ENCODE assay signal across 1 cellular context in the genomic region with DNA sequence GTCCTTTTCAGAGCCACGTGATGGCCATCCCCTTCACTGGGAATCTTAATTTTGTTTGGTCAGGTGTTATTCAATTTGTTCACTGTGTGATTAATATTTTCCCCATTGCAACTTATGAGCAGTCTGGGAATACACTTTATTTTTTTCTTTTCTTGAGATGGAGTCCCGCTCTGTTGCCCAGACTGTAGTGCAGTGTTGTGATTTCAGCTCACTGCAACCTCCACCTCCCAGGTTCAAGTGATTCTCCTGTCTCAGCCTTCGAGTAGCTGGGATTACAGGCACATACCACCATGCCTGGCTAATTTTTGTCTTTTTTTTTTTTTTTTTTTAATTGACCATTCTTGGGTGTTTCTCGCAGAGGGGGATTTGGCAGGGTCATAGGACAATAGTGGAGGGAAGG. TPM values are rescaled to one million over a fixed set of nuclear protein-coding genes. Genes with fewer than 3 reads are reported as not detected.
"Had no signal": no experiment of that assay in that cellular context is flagged by ENCODE, and none has a peak within 500 bp of the region (broad histone marks: within the 10 kb centered on the region; RNA-seq: fewer than 3 reads in every experiment).

No MANE protein-coding gene starts in this region.

RNA-seq across cellular contexts. Expression of gene ARHGAP9, which starts 26.9 kb away (rescaled TPM):
- total RNA-seq: G401 had no signal
